ENCODE assay signal across 33 cellular contexts in genomic region chr3:64358853-64359252, GRCh38.
"Had no signal": no experiment of that assay in that cellular context is flagged by ENCODE, and none has a peak within 500 bp of the region (broad histone marks: within the 10 kb centered on the region; RNA-seq: fewer than 3 reads in every experiment).

No MANE protein-coding gene starts in this region.

- DNase-seq: activated CD4-positive, alpha-beta memory T cell treated with anti-CD3 and anti-CD28 coated beads for 36 hours; activated CD4-positive, alpha-beta T cell treated with anti-CD3 and anti-CD28 coated beads, Interleukin-2, amount 10 ng/mL, durations not matched to agents 24 days and 14 days; activated CD4-positive, CD25-positive, alpha-beta regulatory T cell treated with anti-CD3 and anti-CD28 coated beads, Interleukin-2, amount 50 U/mL, for 72 hours; activated CD8-positive, alpha-beta memory T cell treated with anti-CD3 and anti-CD28 coated beads, Interleukin-2, amount 50 U/mL, for 4 hours; activated effector memory CD4-positive, alpha-beta T cell treated with anti-CD3 and anti-CD28 coated beads, Interleukin-2, amount 50 U/mL, for 16 hours; activated naive CD4-positive, alpha-beta T cell treated with anti-CD3 and anti-CD28 coated beads for 36 hours; activated naive CD8-positive, alpha-beta T cell treated with anti-CD3 and anti-CD28 coated beads, Interleukin-2, amount 10 ng/mL, durations not matched to agents 7 days and 5 days; activated T-cell treated with anti-CD3 and anti-CD28 coated beads, Interleukin-2, amount 50 U/mL, for 1 hour; brain microvascular endothelial cell; caudate nucleus; endodermal cell; esophagus squamous epithelium; gastrocnemius medialis; left cardiac atrium; left ventricle myocardium superior; naive B cell; nephron progenitor cell; pancreas; right cardiac atrium; stimulated activated CD4-positive, alpha-beta T cell treated with anti-CD3 and anti-CD28 coated beads, Interleukin-15, amount 100 ng/mL, for 24 hours; stimulated activated CD4-positive, alpha-beta T cell treated with anti-CD3 and anti-CD28 coated beads, Interleukin-2, amount 100 ng/mL, for 24 hours; stimulated activated naive B cell treated with anti-CD40 and anti-IgM and Interleukin-4, amounts not matched to agents 10 μg/mL and 1 μg/mL and 100 μg/mL, for 72 hours; stomach; T-helper 1 cell had no signal

- FAIRE-seq: keratinocyte, TTC549 had no signal

- H3K27ac ChIP-seq: ascending aorta, brain microvascular endothelial cell, esophagus squamous epithelium, gastrocnemius medialis, hepatocyte, pancreas, stomach, suprapubic skin, tibial nerve had no signal

- H3K4me3 ChIP-seq: ascending aorta, esophagus squamous epithelium, gastrocnemius medialis, hepatocyte, pancreas, stomach, suprapubic skin, tibial nerve had no signal

- H3K27ac Mint-ChIP-seq: activated CD4-positive, alpha-beta memory T cell treated with anti-CD3 and anti-CD28 coated beads for 36 hours; activated CD4-positive, alpha-beta T cell treated with anti-CD3 and anti-CD28 coated beads, Interleukin-2, amount 10 ng/mL, durations not matched to agents 24 days and 14 days; activated naive CD4-positive, alpha-beta T cell treated with anti-CD3 and anti-CD28 coated beads for 36 hours; activated naive CD8-positive, alpha-beta T cell treated with anti-CD3 and anti-CD28 coated beads, Interleukin-2, amount 10 ng/mL, durations not matched to agents 7 days and 5 days; activated T-helper 1 cell treated with anti-CD3 and anti-CD28 coated beads, Interleukin-12 subunit alpha, Interleukin-12 subunit beta, Interleukin-2, Interleukin-4 antibody, amounts not matched to agents 30 ng/mL and 10 ng/mL and 1 ng/mL, durations not matched to agents 14 hours and 24 hours and 36 hours; dendritic cell treated with granulocyte-macrophage colony-stimulating factor and Interleukin-4, amounts not matched to agents 40 ng/mL and 50 ng/mL, for 4 days; endodermal cell; mesothelial cell of epicardium; naive B cell; stimulated activated naive B cell treated with anti-CD40 and anti-IgM and Interleukin-4, amounts not matched to agents 10 μg/mL and 1 μg/mL and 100 μg/mL, for 72 hours had no signal

- H3K27me3 Mint-ChIP-seq: activated CD4-positive, alpha-beta memory T cell treated with anti-CD3 and anti-CD28 coated beads for 36 hours; dendritic cell treated with granulocyte-macrophage colony-stimulating factor and Interleukin-4, amounts not matched to agents 40 ng/mL and 50 ng/mL, for 4 days; naive B cell; stimulated activated naive B cell treated with anti-CD40 and anti-IgM and Interleukin-4, amounts not matched to agents 10 μg/mL and 1 μg/mL and 100 μg/mL, for 72 hours had no signal

- H3K9me3 Mint-ChIP-seq: activated CD4-positive, alpha-beta memory T cell treated with anti-CD3 and anti-CD28 coated beads for 36 hours; activated naive CD4-positive, alpha-beta T cell treated with anti-CD3 and anti-CD28 coated beads for 36 hours; activated naive CD8-positive, alpha-beta T cell treated with anti-CD3 and anti-CD28 coated beads, Interleukin-2, amount 10 ng/mL, durations not matched to agents 7 days and 5 days; dendritic cell treated with granulocyte-macrophage colony-stimulating factor and Interleukin-4, amounts not matched to agents 40 ng/mL and 50 ng/mL, for 4 days; endodermal cell; mesothelial cell of epicardium; nephron progenitor cell; stimulated activated naive B cell treated with anti-CD40 and anti-IgM and Interleukin-4, amounts not matched to agents 10 μg/mL and 1 μg/mL and 100 μg/mL, for 72 hours had no signal

- H3K36me3 Mint-ChIP-seq: activated CD4-positive, alpha-beta memory T cell treated with anti-CD3 and anti-CD28 coated beads for 36 hours; mesothelial cell of epicardium; naive B cell; stimulated activated naive B cell treated with anti-CD40 and anti-IgM and Interleukin-4, amounts not matched to agents 10 μg/mL and 1 μg/mL and 100 μg/mL, for 72 hours had no signal

- H3K27me3 ChIP-seq: ascending aorta, brain microvascular endothelial cell, esophagus squamous epithelium, gastrocnemius medialis, hepatocyte, pancreas, stomach, suprapubic skin, tibial nerve had no signal

- H3K36me3 ChIP-seq: ascending aorta, brain microvascular endothelial cell, esophagus squamous epithelium, gastrocnemius medialis, pancreas, stomach, suprapubic skin, tibial nerve had no signal

- H3K4me1 Mint-ChIP-seq: stimulated activated naive B cell treated with anti-CD40 and anti-IgM and Interleukin-4, amounts not matched to agents 10 μg/mL and 1 μg/mL and 100 μg/mL, for 72 hours had no signal

- H3K4me3 Mint-ChIP-seq: activated CD4-positive, alpha-beta memory T cell treated with anti-CD3 and anti-CD28 coated beads for 36 hours; activated CD4-positive, alpha-beta T cell treated with anti-CD3 and anti-CD28 coated beads, Interleukin-2, amount 10 ng/mL, durations not matched to agents 24 days and 14 days; activated naive CD4-positive, alpha-beta T cell treated with anti-CD3 and anti-CD28 coated beads for 36 hours; activated naive CD8-positive, alpha-beta T cell treated with anti-CD3 and anti-CD28 coated beads, Interleukin-2, amount 10 ng/mL, durations not matched to agents 7 days and 5 days; activated T-helper 1 cell treated with anti-CD3 and anti-CD28 coated beads, Interleukin-12 subunit alpha, Interleukin-12 subunit beta, Interleukin-2, Interleukin-4 antibody, amounts not matched to agents 30 ng/mL and 10 ng/mL and 1 ng/mL, durations not matched to agents 14 hours and 24 hours and 36 hours; dendritic cell treated with granulocyte-macrophage colony-stimulating factor and Interleukin-4, amounts not matched to agents 40 ng/mL and 50 ng/mL, for 4 days; endodermal cell; mesothelial cell of epicardium; nephron progenitor cell; stimulated activated naive B cell treated with anti-CD40 and anti-IgM and Interleukin-4, amounts not matched to agents 10 μg/mL and 1 μg/mL and 100 μg/mL, for 72 hours had no signal

- H3K9me3 ChIP-seq: ascending aorta, esophagus squamous epithelium, gastrocnemius medialis, pancreas, stomach, suprapubic skin, tibial nerve had no signal

- H3K4me1 ChIP-seq: ascending aorta, pancreas had no signal
